Comparison of ENCODE assay signal across 16 cellular contexts in genomic region chr12:75881910-75882309, GRCh38.
DNase-seq lines count a peak whose midpoint lies in the region; ATAC-seq, FAIRE-seq and TF ChIP-seq lines count a peak whose summit lies in the region.
"Had no signal": no experiment of that assay in that cellular context is flagged by ENCODE, and none has a peak within 500 bp of the region (broad histone marks: within the 10 kb centered on the region; RNA-seq: fewer than 3 reads in every experiment).

No MANE protein-coding gene starts in this region.

- intact Hi-C loops in adrenal gland (cut with DNase I) (no loop called here), endothelial cell of umbilical vein (cut with micrococcal nuclease) (no loop called here)

- dilution Hi-C loops in endothelial cell of umbilical vein (cut with MboI; ENCODE audit: extremely low pct_ligation_motif_present, low sequenced_read_pairs), result no loop called here

- H3K9ac ChIP-seq in endothelial cell of umbilical vein (replicated peaks; ENCODE audit: extremely low read depth, insufficient read depth, low read length), result no peak overlapping the region

- peak; percentile 42 for DNase-seq in NCI-H226
- no peak for DNase-seq in adrenal gland
- peak; percentile 19 for DNase-seq in endothelial cell of umbilical vein (ENCODE audit: low read depth, low spot score)
- no peak for DNase-seq in mesenteric fat pad (ENCODE audit: low spot score)
- DNase-seq in activated CD8-positive, alpha-beta memory T cell treated with anti-CD3 and anti-CD28 coated beads, Interleukin-2, amount 50 U/mL, for 48 hours, result no peak
- DNase-seq: GDM1, H7, HFFc6, NCI-H1092 treated with DMSO at 0.1 percent for 48 hours, NCI-H146, NCI-H2029, RPMI8226, SHP77 had no signal

- TF ChIP-seq CTCF in adrenal gland (IDR thresholded peaks at IDR 0.05) (no peak), endothelial cell of umbilical vein (IDR thresholded peaks at IDR 0.05; ENCODE audit: extremely low read depth in 1 of 2, insufficient read depth in 1 of 2, low read depth in 1 of 2, low read length in 2 of 2) (no peak)

- POLR2A ChIA-PET in endothelial cell of umbilical vein (lab: Charles Lee), result no interaction called here

- no peaks in the 10 kb centered on the region for H3K9me1 ChIP-seq in endothelial cell of umbilical vein (replicated peaks; ENCODE audit: control insufficient read depth, extremely low read depth, insufficient read depth, low read length)

- H3K79me2 ChIP-seq in endothelial cell of umbilical vein (ENCODE audit: control insufficient read depth, insufficient read depth, low read length), result no peaks in the 10 kb centered on the region

- no peaks in the 10 kb centered on the region for H3K27me3 ChIP-seq in adrenal gland
- peaks cover 0 to 1% of the 10 kb centered on the region in 2 experiments for H3K27me3 ChIP-seq in endothelial cell of umbilical vein (ENCODE audit: control insufficient read depth in 2 of 2, insufficient read depth in 2 of 2, low read length in 2 of 2)

- H3K27ac ChIP-seq in adrenal gland (peak overlapping the region in 3 of 5 donors; percentile 43 to 48 (median 47)), endothelial cell of umbilical vein (ENCODE audit: insufficient read depth, low read depth, low read length) (no peak overlapping the region)

- ATAC-seq in GM19023 (IDR thresholded peaks at IDR 0.05; ENCODE audit: unreplicated experiment) (no peak), GM18873 (IDR thresholded peaks at IDR 0.05; ENCODE audit: low FRiP score, unreplicated experiment) (no peak)
- ATAC-seq: A549 had no signal

- H4K20me1 ChIP-seq in endothelial cell of umbilical vein (replicated peaks; ENCODE audit: control insufficient read depth, extremely low read depth, insufficient read depth, low read length), result no peaks in the 10 kb centered on the region

- FAIRE-seq in endothelial cell of umbilical vein (lab: Jason Lieb, UNC), result no peak
- FAIRE-seq: A549 had no signal

- H3K9me3 ChIP-seq in adrenal gland (replicated peaks in 1 of 3) (no peaks in the 10 kb centered on the region), endothelial cell of umbilical vein (replicated peaks; ENCODE audit: control insufficient read depth, insufficient read depth, low read length) (no peaks in the 10 kb centered on the region)
- H3K9me3 ChIP-seq: A549 had no signal

- H3K4me2 ChIP-seq in endothelial cell of umbilical vein (ENCODE audit: insufficient read depth, low read length), result no peak overlapping the region
- H3K4me2 ChIP-seq: A549 had no signal

- H3K36me3 ChIP-seq in adrenal gland (replicated peaks in 1 of 2) (no peaks in the 10 kb centered on the region), endothelial cell of umbilical vein (ENCODE audit: control insufficient read depth in 2 of 2, extremely low read depth in 1 of 2, insufficient read depth in 2 of 2, low read length in 2 of 2) (no peaks in the 10 kb centered on the region)

- no peak overlapping the region for H3K4me3 ChIP-seq in adrenal gland
- no peak overlapping the region for H3K4me3 ChIP-seq in endothelial cell of umbilical vein (replicated peaks in 1 of 3; ENCODE audit: insufficient read depth in 1 of 3, low read depth in 1 of 3, low read length in 3 of 3)
- H3K4me3 ChIP-seq: A549 had no signal

- TF ChIP-seq POLR2A in adrenal gland (IDR thresholded peaks at IDR 0.05), result no peak
- no peak for TF ChIP-seq POLR2A in endothelial cell of umbilical vein (IDR thresholded peaks at IDR 0.05; ENCODE audit: low read depth, low read length)

- BruUV-seq in endothelial cell of umbilical vein (replicated peaks; lab: Mats Ljungman, UMichigan), result no TSS peak

- H2AFZ ChIP-seq in endothelial cell of umbilical vein (ENCODE audit: low read depth, low read length), result no peak overlapping the region

- peaks cover 20 to 22% of the 10 kb centered on the region in 2 donors for H3K4me1 ChIP-seq in adrenal gland (replicated peaks in 1 of 2)
- H3K4me1 ChIP-seq in endothelial cell of umbilical vein (ENCODE audit: control insufficient read depth, extremely low read depth, insufficient read depth, low read length), result peaks cover 7% of the 10 kb centered on the region

- CTCF ChIA-PET in endothelial cell of umbilical vein (lab: Charles Lee), result interaction anchor here (0.9 to 1.5 kb wide), 2 partner anchors 14 to 27 kb away, joined by 3 to 7 read pairs; no protein-coding TSS in a partner anchor

TF ChIP-seq in endothelial cell of umbilical vein, 7 proteins besides CTCF, POLR2A, EP300 and RAD21:
- no peak for TF ChIP-seq GATA2 (IDR thresholded peaks at IDR 0.05; ENCODE audit: insufficient read depth, insufficient read length, low read depth, low read length)
- TF ChIP-seq MYC (IDR thresholded peaks at IDR 0.05; ENCODE audit: low read depth, low read length), result no peak
- TF ChIP-seq JUN (IDR thresholded peaks at IDR 0.05; ENCODE audit: borderline replicate concordance, insufficient read depth, insufficient read length, low read depth), result no peak

Comparison
In these comparisons a context has a peak if more than half of its experiments do, and no peak if none do; other contexts are left out.
1. DNase-seq: peak in NCI-H226 (single experiment) and endothelial cell of umbilical vein (single experiment); none in adrenal gland (0 of 7), mesenteric fat pad (single experiment) and activated CD8-positive, alpha-beta memory T cell treated with anti-CD3 and anti-CD28 coated beads, Interleukin-2, amount 50 U/mL, for 48 hours (single experiment).